19 cellular contexts compared by ENCODE assay signal in genomic region chr12:64034901-64035576, GRCh38.
A peak's percentile ranks its signal among the peaks of the same experiment; 100 is the strongest.
DNase-seq lines count a peak whose midpoint lies in the region; ATAC-seq and TF ChIP-seq lines count a peak whose summit lies in the region.
"Had no signal": no experiment of that assay in that cellular context is flagged by ENCODE, and none has a peak within 500 bp of the region (broad histone marks: within the 10 kb centered on the region; RNA-seq: fewer than 3 reads in every experiment).

No MANE protein-coding gene starts in this region.

- no peaks in the 10 kb centered on the region for H3K27me3 Mint-ChIP-seq in nephron progenitor cell (ENCODE audit: low read depth, poor library complexity)
- H3K27me3 Mint-ChIP-seq in activated naive CD4-positive, alpha-beta T cell treated with anti-CD3 and anti-CD28 coated beads, Interleukin-2, amount 10 ng/mL, durations not matched to agents 7 days and 5 days = no peaks in the 10 kb centered on the region
- H3K27me3 Mint-ChIP-seq: CD4-positive, CD25-positive, alpha-beta regulatory T cell had no signal

- ATAC-seq in GM21526 (IDR thresholded peaks at IDR 0.05; ENCODE audit: low FRiP score, unreplicated experiment) = peak; percentile 56
- ATAC-seq: GM23338 had no signal

- in situ Hi-C loops in SK-MEL-5 (cut with HindIII; ENCODE audit: low pct_unique_long_range_greater_than_20kb, low sequenced_read_pairs) = no loop called here

- H3K4me3 ChIP-seq in mesendoderm (ENCODE audit: low read length) = no peak overlapping the region
- H3K4me3 ChIP-seq: GM23338, Peyer's patch had no signal

- peak overlapping the region; percentile 42 for H3K27ac Mint-ChIP-seq in nephron progenitor cell
- no peak overlapping the region for H3K27ac Mint-ChIP-seq in activated naive CD4-positive, alpha-beta T cell treated with anti-CD3 and anti-CD28 coated beads, Interleukin-2, amount 10 ng/mL, durations not matched to agents 7 days and 5 days
- H3K27ac Mint-ChIP-seq: CD4-positive, CD25-positive, alpha-beta regulatory T cell; GM23338 had no signal

- no peaks in the 10 kb centered on the region for H3K36me3 ChIP-seq in mesendoderm (ENCODE audit: control insufficient read depth, insufficient read depth, low read length)
- H3K36me3 ChIP-seq: Peyer's patch had no signal

- H3K79me2 ChIP-seq in mesendoderm (ENCODE audit: control insufficient read depth, insufficient read depth, low read length) = no peaks in the 10 kb centered on the region

- H3K9me3 Mint-ChIP-seq in nephron progenitor cell = peaks cover 12% of the 10 kb centered on the region
- no peaks in the 10 kb centered on the region for H3K9me3 Mint-ChIP-seq in activated naive CD4-positive, alpha-beta T cell treated with anti-CD3 and anti-CD28 coated beads, Interleukin-2, amount 10 ng/mL, durations not matched to agents 7 days and 5 days
- H3K9me3 Mint-ChIP-seq: CD4-positive, CD25-positive, alpha-beta regulatory T cell had no signal

- no peak overlapping the region for H3K18ac ChIP-seq in mesendoderm (ENCODE audit: low read length)

- H2BK15ac ChIP-seq in mesendoderm (replicated peaks; ENCODE audit: low read depth) = no peak overlapping the region

- no peaks in the 10 kb centered on the region for H3K4me1 ChIP-seq in mesendoderm (ENCODE audit: control insufficient read depth, low read depth, low read length)
- H3K4me1 ChIP-seq: Peyer's patch had no signal

- no peak overlapping the region for H3K56ac ChIP-seq in mesendoderm (ENCODE audit: low read length)

- no peak for TF ChIP-seq CTCF in GM10266 (IDR thresholded peaks at IDR 0.05; ENCODE audit: control insufficient read depth, insufficient read depth, low read depth, missing control alignments)
- no peak for TF ChIP-seq CTCF in nephron progenitor cell (IDR thresholded peaks at IDR 0.05)

- no peak overlapping the region for H4K5ac ChIP-seq in mesendoderm (ENCODE audit: low read length)

- no peaks in the 10 kb centered on the region for H3K27me3 ChIP-seq in mesendoderm (ENCODE audit: insufficient read depth, low read length, poor library complexity)
- H3K27me3 ChIP-seq: Peyer's patch had no signal

- no peak overlapping the region for H4K8ac ChIP-seq in mesendoderm (ENCODE audit: low read depth, low read length)

- no peak overlapping the region for H3K4me3 Mint-ChIP-seq in nephron progenitor cell
- no peak overlapping the region for H3K4me3 Mint-ChIP-seq in activated naive CD4-positive, alpha-beta T cell treated with anti-CD3 and anti-CD28 coated beads, Interleukin-2, amount 10 ng/mL, durations not matched to agents 7 days and 5 days
- H3K4me3 Mint-ChIP-seq: CD4-positive, CD25-positive, alpha-beta regulatory T cell; GM23338 had no signal

- no peak overlapping the region for H3K27ac ChIP-seq in mesendoderm (ENCODE audit: low read depth, low read length)
- H3K27ac ChIP-seq: KMS-11, Peyer's patch had no signal

- H3K23ac ChIP-seq in mesendoderm (ENCODE audit: low read length) = no peak overlapping the region

- H3K36me3 Mint-ChIP-seq in nephron progenitor cell (ENCODE audit: low read depth) = no peaks in the 10 kb centered on the region
- H3K36me3 Mint-ChIP-seq in activated naive CD4-positive, alpha-beta T cell treated with anti-CD3 and anti-CD28 coated beads, Interleukin-2, amount 10 ng/mL, durations not matched to agents 7 days and 5 days = no peaks in the 10 kb centered on the region
- H3K36me3 Mint-ChIP-seq: CD4-positive, CD25-positive, alpha-beta regulatory T cell had no signal

- CTCF ChIA-PET in activated naive CD4-positive, alpha-beta T cell treated with anti-CD3 and anti-CD28 coated beads, Interleukin-2, amount 10 ng/mL, durations not matched to agents 7 days and 5 days (lab: Charles Lee) = no interaction called here

- H3K4me1 Mint-ChIP-seq in nephron progenitor cell = peaks cover 21% of the 10 kb centered on the region
- no peaks in the 10 kb centered on the region for H3K4me1 Mint-ChIP-seq in activated naive CD4-positive, alpha-beta T cell treated with anti-CD3 and anti-CD28 coated beads, Interleukin-2, amount 10 ng/mL, durations not matched to agents 7 days and 5 days
- H3K4me1 Mint-ChIP-seq: CD4-positive, CD25-positive, alpha-beta regulatory T cell had no signal

- no peak overlapping the region for H3K4ac ChIP-seq in mesendoderm (ENCODE audit: low read depth, low read length)

- H2BK120ac ChIP-seq in mesendoderm (ENCODE audit: low read depth, low read length) = no peak overlapping the region

- no peak overlapping the region for H2AK5ac ChIP-seq in mesendoderm (ENCODE audit: low read length)

- H3K79me1 ChIP-seq in mesendoderm (ENCODE audit: low read length) = no peaks in the 10 kb centered on the region

- H3K9ac ChIP-seq in mesendoderm (ENCODE audit: low read length) = no peak overlapping the region
- H3K9ac ChIP-seq: KMS-11 had no signal

- no peak overlapping the region for H2BK5ac ChIP-seq in mesendoderm (ENCODE audit: low read length)

- no peak overlapping the region for H3K4me2 ChIP-seq in mesendoderm (ENCODE audit: low read length)
- H3K4me2 ChIP-seq: GM23338, KMS-11 had no signal

- peak; percentile 10 for DNase-seq in GM10266 (ENCODE audit: extremely low spot score)
- peak; percentile 83 for DNase-seq in SK-MEL-5 (ENCODE audit: low read depth, low spot score)
- no peak for DNase-seq in nephron progenitor cell
- DNase-seq in activated naive CD4-positive, alpha-beta T cell treated with anti-CD3 and anti-CD28 coated beads, Interleukin-2, amount 10 ng/mL, durations not matched to agents 7 days and 5 days = no peak
- DNase-seq in NCI-H82 treated with DMSO at 0.1 percent for 48 hours (lab: John Stamatoyannopoulos, UW; ENCODE audit: unreplicated experiment) = no peak
- DNase-seq in mesendoderm = no peak
- no peak for DNase-seq in stimulated activated CD4-positive, alpha-beta T cell treated with anti-CD3 and anti-CD28 coated beads, Interleukin-2, amount 100 ng/mL, for 24 hours
- DNase-seq: CD4-positive, CD25-positive, alpha-beta regulatory T cell; DMS79 treated with DMSO at 0.1 percent for 48 hours; NCI-H1105 treated with DMSO at 0.1 percent for 48 hours; NCI-H187 treated with DMSO at 0.1 percent for 48 hours; NCI-H2171; NCI-H446 treated with DMSO at 0.1 percent for 48 hours; NCI-H748 treated with DMSO at 0.1 percent for 48 hours; Peyer's patch; SHP77 had no signal

Comparison
In these comparisons a context has a peak if more than half of its experiments do, and no peak if none do; other contexts are left out.
1. DNase-seq: peak in GM10266 (single experiment) and SK-MEL-5 (single experiment); none in nephron progenitor cell (single experiment), activated naive CD4-positive, alpha-beta T cell treated with anti-CD3 and anti-CD28 coated beads, Interleukin-2, amount 10 ng/mL, durations not matched to agents 7 days and 5 days (single experiment), NCI-H82 treated with DMSO at 0.1 percent for 48 hours (single experiment), mesendoderm (single experiment) and stimulated activated CD4-positive, alpha-beta T cell treated with anti-CD3 and anti-CD28 coated beads, Interleukin-2, amount 100 ng/mL, for 24 hours (0 of 2).